Comparison of ENCODE assay signal across 8 cellular contexts in genomic region chrX:153667931-153668396, GRCh38. TPM values are rescaled to one million over a fixed set of nuclear protein-coding genes. Genes with fewer than 3 reads are reported as not detected.
DNase-seq lines count a peak whose midpoint lies in the region; ATAC-seq and TF ChIP-seq lines count a peak whose summit lies in the region.

No MANE protein-coding gene starts in this region.

- intact Hi-C loops in dorsolateral prefrontal cortex (cut with DNase I) = loop anchor here (1.0 to 5.0 kb wide), 4 partner anchors 56 to 126 kb away; no protein-coding TSS in a partner anchor

- CTCF ChIA-PET in activated CD4-positive, alpha-beta memory T cell treated with anti-CD3 and anti-CD28 coated beads, Interleukin-2, amount 10 ng/mL, durations not matched to agents 7 days and 5 days (lab: Charles Lee) = interaction anchor here (0.7 to 4.4 kb wide), 20 partner anchors 11 to 726 kb away, joined by 3 to 38 read pairs (median 4); partner anchors contain the start of genes CCNQ and HAUS7

- POLR2A ChIA-PET in activated CD4-positive, alpha-beta memory T cell treated with anti-CD3 and anti-CD28 coated beads, Interleukin-2, amount 10 ng/mL, durations not matched to agents 7 days and 5 days (lab: Charles Lee) = no interaction called here

- no peak overlapping the region for H3K27ac Mint-ChIP-seq in activated CD4-positive, alpha-beta memory T cell treated with anti-CD3 and anti-CD28 coated beads, Interleukin-2, amount 10 ng/mL, durations not matched to agents 7 days and 5 days

- peak overlapping the region; percentile 65 for H3K4me3 Mint-ChIP-seq in activated CD4-positive, alpha-beta memory T cell treated with anti-CD3 and anti-CD28 coated beads, Interleukin-2, amount 10 ng/mL, durations not matched to agents 7 days and 5 days

- peak; percentile 46 to 89 (median 79) for TF ChIP-seq CTCF in dorsolateral prefrontal cortex (IDR thresholded peaks at IDR 0.05 in 54 of 56, conservative IDR thresholded peaks at IDR 0.05 in 2 of 56; ENCODE audit: low read depth in 1 of 56, partially characterized antibody in 56 of 56)

- peaks cover 0 to 64% (median 18%) of the 10 kb centered on the region in 45 donors for H3K27me3 ChIP-seq in dorsolateral prefrontal cortex

- peaks cover 20% of the 10 kb centered on the region for H3K27me3 Mint-ChIP-seq in activated CD4-positive, alpha-beta memory T cell treated with anti-CD3 and anti-CD28 coated beads, Interleukin-2, amount 10 ng/mL, durations not matched to agents 7 days and 5 days

- ATAC-seq in HG02981 (IDR thresholded peaks at IDR 0.05; ENCODE audit: unreplicated experiment) (peak; percentile 79), GM18502 (IDR thresholded peaks at IDR 0.05; ENCODE audit: poor library complexity, unreplicated experiment) (no peak)

- no peaks in the 10 kb centered on the region for H3K36me3 Mint-ChIP-seq in activated CD4-positive, alpha-beta memory T cell treated with anti-CD3 and anti-CD28 coated beads, Interleukin-2, amount 10 ng/mL, durations not matched to agents 7 days and 5 days (ENCODE audit: low read depth)

- H3K4me3 ChIP-seq in dorsolateral prefrontal cortex = peak overlapping the region in 44 of 59 donors; percentile 4 to 53 (median 33)

- H3K4me1 Mint-ChIP-seq in activated CD4-positive, alpha-beta memory T cell treated with anti-CD3 and anti-CD28 coated beads, Interleukin-2, amount 10 ng/mL, durations not matched to agents 7 days and 5 days = peaks cover 7% of the 10 kb centered on the region

- peak overlapping the region in 37 of 59 donors; percentile 7 to 78 (median 54) for H3K27ac ChIP-seq in dorsolateral prefrontal cortex

- H3K9me3 Mint-ChIP-seq in activated CD4-positive, alpha-beta memory T cell treated with anti-CD3 and anti-CD28 coated beads, Interleukin-2, amount 10 ng/mL, durations not matched to agents 7 days and 5 days = no peaks in the 10 kb centered on the region

- peak; percentile 49 for DNase-seq in DMS79 (lab: John Stamatoyannopoulos, UW)
- DNase-seq in NCI-H69 (lab: John Stamatoyannopoulos, UW) = peak; percentile 80
- DNase-seq in activated CD4-positive, alpha-beta memory T cell treated with anti-CD3 and anti-CD28 coated beads, Interleukin-2, amount 10 ng/mL, durations not matched to agents 7 days and 5 days = peak; percentile 81
- peak; percentile 85 to 94 (median 91) for DNase-seq in dorsolateral prefrontal cortex
- peak; percentile 61 to 76 for DNase-seq in lung microvascular endothelial cell (ENCODE audit: low read depth in 2 of 2)
- peak; percentile 57 for DNase-seq in stimulated activated CD8-positive, alpha-beta memory T cell treated with anti-CD3 and anti-CD28 coated beads, Interleukin-12 subunit alpha, Interleukin-12 subunit beta, amount 100 ng/mL, for 1 hour (ENCODE audit: low read depth)

RNA-seq across cellular contexts. Expression of gene PNCK, which starts 5.6 kb away (rescaled TPM):
- total RNA-seq in activated CD4-positive, alpha-beta memory T cell treated with anti-CD3 and anti-CD28 coated beads, Interleukin-2, amount 10 ng/mL, durations not matched to agents 7 days and 5 days = under 1 TPM; 0.60 to 0.96 TPM
- total RNA-seq in dorsolateral prefrontal cortex = 100 to 1,000 TPM in 97 of 120 experiments, 10 to 100 TPM in 23; 27.4 to 186 (median 123) TPM
- total RNA-seq in lung microvascular endothelial cell = not detected in 2 replicates

RNA-seq across cellular contexts. Expression of gene SLC6A8, which starts 19.8 kb away (rescaled TPM):
- 1 to 10 TPM; 2.9 to 3.0 TPM for total RNA-seq in activated CD4-positive, alpha-beta memory T cell treated with anti-CD3 and anti-CD28 coated beads, Interleukin-2, amount 10 ng/mL, durations not matched to agents 7 days and 5 days
- total RNA-seq in dorsolateral prefrontal cortex = 100 to 1,000 TPM in 116 of 120 experiments, 10 to 100 TPM in 4; 86.4 to 357 (median 144) TPM
- total RNA-seq in lung microvascular endothelial cell = 2.4 TPM in 2 replicates

RNA-seq across cellular contexts. Expression of gene DUSP9, which starts 21.0 kb away (rescaled TPM):
- total RNA-seq in activated CD4-positive, alpha-beta memory T cell treated with anti-CD3 and anti-CD28 coated beads, Interleukin-2, amount 10 ng/mL, durations not matched to agents 7 days and 5 days = not detected
- total RNA-seq in dorsolateral prefrontal cortex (10 to 100 TPM in 2 of 120 experiments, 1 to 10 TPM in 117, under 1 TPM in 1; 0.93 to 13.7 (median 3.5) TPM), lung microvascular endothelial cell (under 0.01 TPM in 2 replicates)

RNA-seq across cellular contexts. Expression of gene BCAP31, which starts 56.2 kb away (rescaled TPM):
- total RNA-seq in activated CD4-positive, alpha-beta memory T cell treated with anti-CD3 and anti-CD28 coated beads, Interleukin-2, amount 10 ng/mL, durations not matched to agents 7 days and 5 days = 100 to 1,000 TPM; 162 TPM
- total RNA-seq in dorsolateral prefrontal cortex (100 to 1,000 TPM; 115 to 220 (median 178) TPM), lung microvascular endothelial cell (236 and 400 TPM in 2 replicates)

RNA-seq across cellular contexts. Expression of gene ABCD1, which starts 56.7 kb away (rescaled TPM):
- 10 to 100 TPM; 16.5 to 17.6 TPM for total RNA-seq in activated CD4-positive, alpha-beta memory T cell treated with anti-CD3 and anti-CD28 coated beads, Interleukin-2, amount 10 ng/mL, durations not matched to agents 7 days and 5 days
- total RNA-seq in dorsolateral prefrontal cortex (1 to 10 TPM; 2.4 to 8.3 (median 4.5) TPM), lung microvascular endothelial cell (4.8 and 6.2 TPM in 2 replicates)

Comparison
In these comparisons a context has a peak if more than half of its experiments do, and no peak if none do; other contexts are left out.
1. RNA of gene PNCK, which starts 5.6 kb away (total RNA-seq): 27.4 to 186 TPM in dorsolateral prefrontal cortex; 0.60 to 0.96 TPM in activated CD4-positive, alpha-beta memory T cell treated with anti-CD3 and anti-CD28 coated beads, Interleukin-2, amount 10 ng/mL, durations not matched to agents 7 days and 5 days and not detected in lung microvascular endothelial cell; every median in the first group is over 10 times any median in the second.
2. RNA of gene SLC6A8, which starts 19.8 kb away (total RNA-seq): 86.4 to 357 TPM in dorsolateral prefrontal cortex; 2.9 to 3.0 TPM in activated CD4-positive, alpha-beta memory T cell treated with anti-CD3 and anti-CD28 coated beads, Interleukin-2, amount 10 ng/mL, durations not matched to agents 7 days and 5 days and 2.4 TPM in lung microvascular endothelial cell; every median in the first group is over 10 times any median in the second.
3. Peak in every context shown above with its lines, with median percentiles within 50 percentile points of each other: DNase-seq.